9 cellular contexts compared by ENCODE assay signal in genomic region chr17:82400830-82401229, GRCh38. TPM values are rescaled to one million over a fixed set of nuclear protein-coding genes. Genes with fewer than 3 reads are reported as not detected.
DNase-seq lines count a peak whose midpoint lies in the region; ATAC-seq and TF ChIP-seq lines count a peak whose summit lies in the region.
"Had no signal": no experiment of that assay in that cellular context is flagged by ENCODE, and none has a peak within 500 bp of the region (broad histone marks: within the 10 kb centered on the region; RNA-seq: fewer than 3 reads in every experiment).

No MANE protein-coding gene starts in this region.

- H3K36me3 Mint-ChIP-seq in activated T-helper 17 cell treated with anti-CD3 and anti-CD28 coated beads, Interleukin-2, amount 50 U/mL, for 72 hours (ENCODE audit: low read depth): peaks cover 28% of the 10 kb centered on the region
- peaks cover 15% of the 10 kb centered on the region for H3K36me3 Mint-ChIP-seq in mesothelial cell of epicardium

- TF ChIP-seq CTCF in GM13976 (IDR thresholded peaks at IDR 0.05; ENCODE audit: borderline replicate concordance, control extremely low read depth, extremely low read depth, insufficient read depth, missing control alignments) (no peak), Peyer's patch (IDR thresholded peaks at IDR 0.05) (no peak), mesothelial cell of epicardium (IDR thresholded peaks at IDR 0.05; ENCODE audit: unreplicated experiment) (no peak)

- no peak overlapping the region for H3K4me3 ChIP-seq in Peyer's patch

- H3K27me3 ChIP-seq in Peyer's patch: no peaks in the 10 kb centered on the region

- in situ Hi-C loops in GM13976 (cut with MboI; ENCODE audit: low sequenced_read_pairs, unreplicated experiment): no loop called here

- H3K27me3 Mint-ChIP-seq in activated T-helper 17 cell treated with anti-CD3 and anti-CD28 coated beads, Interleukin-2, amount 50 U/mL, for 72 hours: no peaks in the 10 kb centered on the region
- H3K27me3 Mint-ChIP-seq in mesothelial cell of epicardium (ENCODE audit: low read depth): no peaks in the 10 kb centered on the region

- H3K36me3 ChIP-seq in Peyer's patch: peaks cover 0 to 29% (median 0%) of the 10 kb centered on the region in 3 donors

- H3K4me1 ChIP-seq in Peyer's patch: peaks cover 0 to 4% (median 2%) of the 10 kb centered on the region in 4 donors

- DNase-seq in GM13976 (ENCODE audit: low spot score) (peak; percentile 90), Peyer's patch (peak in 2 of 3 donors; percentile 70 to 84), posterior vena cava (ENCODE audit: low spot score) (peak; percentile 90), NCI-H1105 treated with DMSO at 0.1 percent for 48 hours (lab: John Stamatoyannopoulos, UW) (no peak), NCI-H1694 (lab: John Stamatoyannopoulos, UW) (no peak), mesothelial cell of epicardium (ENCODE audit: low spot score in 2 of 2, unreplicated experiment in 2 of 2) (no peak), GOT3 (lab: John Stamatoyannopoulos, UW) (no peak)

- no peaks in the 10 kb centered on the region for H3K9me3 Mint-ChIP-seq in activated T-helper 17 cell treated with anti-CD3 and anti-CD28 coated beads, Interleukin-2, amount 50 U/mL, for 72 hours
- no peaks in the 10 kb centered on the region for H3K9me3 Mint-ChIP-seq in mesothelial cell of epicardium
- H3K9me3 Mint-ChIP-seq: nephron had no signal

- peak overlapping the region; percentile 71 for H3K4me3 Mint-ChIP-seq in activated T-helper 17 cell treated with anti-CD3 and anti-CD28 coated beads, Interleukin-2, amount 50 U/mL, for 72 hours
- H3K4me3 Mint-ChIP-seq in mesothelial cell of epicardium: no peak overlapping the region
- H3K4me3 Mint-ChIP-seq: nephron had no signal

- H3K27ac Mint-ChIP-seq in activated T-helper 17 cell treated with anti-CD3 and anti-CD28 coated beads, Interleukin-2, amount 50 U/mL, for 72 hours: peak overlapping the region; percentile 69
- no peak overlapping the region for H3K27ac Mint-ChIP-seq in mesothelial cell of epicardium

- H3K9me3 ChIP-seq in Peyer's patch: no peaks in the 10 kb centered on the region

- no peak overlapping the region for H3K27ac ChIP-seq in Peyer's patch

- ATAC-seq in activated T-helper 17 cell treated with anti-CD3 and anti-CD28 coated beads, Interleukin-2, amount 50 U/mL, for 72 hours (replicated peaks): peak; percentile 92

- no peak for TF ChIP-seq POLR2A in Peyer's patch (IDR thresholded peaks at IDR 0.05)

- intact Hi-C loops in posterior vena cava (cut with DNase I): no loop called here

- peaks cover 11% of the 10 kb centered on the region for H3K4me1 Mint-ChIP-seq in activated T-helper 17 cell treated with anti-CD3 and anti-CD28 coated beads, Interleukin-2, amount 50 U/mL, for 72 hours
- no peaks in the 10 kb centered on the region for H3K4me1 Mint-ChIP-seq in mesothelial cell of epicardium

RNA-seq across cellular contexts. Expression of gene HEXD, which starts 17.3 kb away (rescaled TPM):
- total RNA-seq in Peyer's patch: 100 to 1,000 TPM in 1 of 4 donors, 10 to 100 TPM in 3; 42.7 to 128 (median 80.5) TPM
- 10 to 100 TPM; 25.1 to 31.9 TPM for total RNA-seq in activated T-helper 17 cell treated with anti-CD3 and anti-CD28 coated beads, Interleukin-2, amount 50 U/mL, for 72 hours
- 10 to 100 TPM; 10.0 to 16.4 TPM for total RNA-seq in posterior vena cava
- 75.3 to 82.8 TPM (median 76.3 TPM) in 3 replicates for total RNA-seq in mesothelial cell of epicardium

RNA-seq across cellular contexts. Expression of gene OGFOD3, which starts 17.6 kb away (rescaled TPM):
- total RNA-seq in Peyer's patch (10 to 100 TPM; 12.4 to 30.1 (median 24.0) TPM), posterior vena cava (10 to 100 TPM; 21.0 to 26.8 TPM), mesothelial cell of epicardium (36.6 to 40.3 TPM (median 39.3 TPM) in 3 replicates)
- total RNA-seq in activated T-helper 17 cell treated with anti-CD3 and anti-CD28 coated beads, Interleukin-2, amount 50 U/mL, for 72 hours: 10 to 100 TPM; 16.2 to 20.7 TPM

RNA-seq across cellular contexts. Expression of gene UTS2R, which starts 29.3 kb away (rescaled TPM):
- total RNA-seq in Peyer's patch: not detected
- total RNA-seq in activated T-helper 17 cell treated with anti-CD3 and anti-CD28 coated beads, Interleukin-2, amount 50 U/mL, for 72 hours: under 1 TPM in 1 of 2 donors, not detected in 1; 0.45 TPM
- not detected for total RNA-seq in posterior vena cava
- 6.1 to 7.6 TPM (median 6.5 TPM) in 3 replicates for total RNA-seq in mesothelial cell of epicardium

RNA-seq across cellular contexts. Expression of gene TEX19, which starts 41.8 kb away (rescaled TPM):
- total RNA-seq in Peyer's patch (not detected), posterior vena cava (not detected), mesothelial cell of epicardium (0.16 TPM in 1 of 3 replicates, not detected in the others)
- total RNA-seq in activated T-helper 17 cell treated with anti-CD3 and anti-CD28 coated beads, Interleukin-2, amount 50 U/mL, for 72 hours: under 1 TPM in 1 of 2 donors, not detected in 1; 0.28 TPM

RNA-seq across cellular contexts. Expression of gene CYBC1, which starts 49.7 kb away (rescaled TPM):
- total RNA-seq in Peyer's patch: 100 to 1,000 TPM in 1 of 4 donors, 10 to 100 TPM in 3; 79.2 to 103 (median 88.0) TPM
- total RNA-seq in activated T-helper 17 cell treated with anti-CD3 and anti-CD28 coated beads, Interleukin-2, amount 50 U/mL, for 72 hours: 100 to 1,000 TPM; 297 to 323 TPM
- 10 to 100 TPM; 55.5 to 77.9 TPM for total RNA-seq in posterior vena cava
- 86.7 to 93.0 TPM (median 88.1 TPM) in 3 replicates for total RNA-seq in mesothelial cell of epicardium

Comparison
In these comparisons a context has a peak if more than half of its experiments do, and no peak if none do; other contexts are left out.
1. DNase-seq: peak in GM13976 (single experiment), Peyer's patch (2 of 3) and posterior vena cava (single experiment); none in NCI-H1105 treated with DMSO at 0.1 percent for 48 hours (single experiment), NCI-H1694 (single experiment), mesothelial cell of epicardium (0 of 2) and GOT3 (single experiment).